ENCODE assay signal across 1 cellular context in the genomic region with DNA sequence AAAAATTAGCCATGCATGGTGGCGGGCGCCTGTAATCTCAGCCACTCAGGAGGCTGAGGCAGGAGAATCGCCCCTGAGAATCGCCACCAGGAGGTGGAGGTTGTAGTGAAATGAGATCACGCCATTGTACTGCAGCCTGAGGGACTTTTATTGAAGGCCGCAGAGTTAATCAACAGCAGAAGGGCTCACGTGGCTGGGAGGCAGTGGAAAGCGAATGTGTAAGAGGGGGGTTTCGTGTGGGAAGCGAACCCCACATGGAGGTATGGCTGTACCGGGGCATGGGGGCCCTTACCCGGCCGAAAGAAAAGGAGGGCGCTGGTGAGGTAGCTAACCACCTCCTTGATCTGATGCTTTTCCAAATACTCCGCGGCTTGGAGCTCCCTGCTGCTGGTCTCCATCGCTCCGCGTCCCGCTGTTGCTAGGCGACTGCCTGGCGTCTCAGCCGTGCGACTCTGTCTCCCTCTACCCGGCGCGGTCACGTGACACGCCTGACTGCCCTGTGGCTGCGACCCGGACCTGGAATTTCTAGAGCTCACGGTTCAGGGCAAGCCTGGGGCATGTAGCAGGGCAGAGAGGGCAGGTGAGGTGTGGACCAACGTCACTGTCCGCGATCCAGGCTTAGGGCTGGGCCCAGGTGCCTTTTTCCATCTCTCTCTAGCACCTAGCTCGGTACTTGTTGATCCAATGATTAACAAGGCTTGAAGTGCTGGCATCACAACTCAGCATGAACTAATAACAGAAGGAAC.
TF ChIP-seq lines count a peak whose summit lies in the region.

A gene with protein sequence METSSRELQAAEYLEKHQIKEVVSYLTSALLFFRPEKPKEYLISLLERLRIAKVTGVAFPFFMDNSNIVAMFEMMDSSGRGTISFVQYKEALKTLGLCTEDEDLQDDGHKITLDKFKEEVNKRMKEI (minus strand): TSS at position 428 of the 746 bp plus-strand sequence. CDS start 30 bp downstream, at position 398.

TF ChIP-seq in HEK293, 187 proteins besides CTCF, POLR2A, EP300 and RAD21 (continued from another document and continues in another):
- TF ChIP-seq ZNF449 (tag by site-specific recombination; IDR thresholded peaks at IDR 0.05), result no peak
- no peak for TF ChIP-seq ZNF184 (tag by site-specific recombination; IDR thresholded peaks at IDR 0.05)
- TF ChIP-seq, protein P1, sequence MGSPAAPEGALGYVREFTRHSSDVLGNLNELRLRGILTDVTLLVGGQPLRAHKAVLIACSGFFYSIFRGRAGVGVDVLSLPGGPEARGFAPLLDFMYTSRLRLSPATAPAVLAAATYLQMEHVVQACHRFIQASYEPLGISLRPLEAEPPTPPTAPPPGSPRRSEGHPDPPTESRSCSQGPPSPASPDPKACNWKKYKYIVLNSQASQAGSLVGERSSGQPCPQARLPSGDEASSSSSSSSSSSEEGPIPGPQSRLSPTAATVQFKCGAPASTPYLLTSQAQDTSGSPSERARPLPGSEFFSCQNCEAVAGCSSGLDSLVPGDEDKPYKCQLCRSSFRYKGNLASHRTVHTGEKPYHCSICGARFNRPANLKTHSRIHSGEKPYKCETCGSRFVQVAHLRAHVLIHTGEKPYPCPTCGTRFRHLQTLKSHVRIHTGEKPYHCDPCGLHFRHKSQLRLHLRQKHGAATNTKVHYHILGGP (tag by site-specific recombination; IDR thresholded peaks at IDR 0.05), result no peak
- TF ChIP-seq ZNF335 (tag by site-specific recombination; conservative IDR thresholded peaks at IDR 0.05), result peak; percentile 83
- TF ChIP-seq ZBTB1 (tag by site-specific recombination; IDR thresholded peaks at IDR 0.05), result no peak
- no peak for TF ChIP-seq ZNF174 (tag by site-specific recombination; IDR thresholded peaks at IDR 0.05)
- TF ChIP-seq, protein P2, sequence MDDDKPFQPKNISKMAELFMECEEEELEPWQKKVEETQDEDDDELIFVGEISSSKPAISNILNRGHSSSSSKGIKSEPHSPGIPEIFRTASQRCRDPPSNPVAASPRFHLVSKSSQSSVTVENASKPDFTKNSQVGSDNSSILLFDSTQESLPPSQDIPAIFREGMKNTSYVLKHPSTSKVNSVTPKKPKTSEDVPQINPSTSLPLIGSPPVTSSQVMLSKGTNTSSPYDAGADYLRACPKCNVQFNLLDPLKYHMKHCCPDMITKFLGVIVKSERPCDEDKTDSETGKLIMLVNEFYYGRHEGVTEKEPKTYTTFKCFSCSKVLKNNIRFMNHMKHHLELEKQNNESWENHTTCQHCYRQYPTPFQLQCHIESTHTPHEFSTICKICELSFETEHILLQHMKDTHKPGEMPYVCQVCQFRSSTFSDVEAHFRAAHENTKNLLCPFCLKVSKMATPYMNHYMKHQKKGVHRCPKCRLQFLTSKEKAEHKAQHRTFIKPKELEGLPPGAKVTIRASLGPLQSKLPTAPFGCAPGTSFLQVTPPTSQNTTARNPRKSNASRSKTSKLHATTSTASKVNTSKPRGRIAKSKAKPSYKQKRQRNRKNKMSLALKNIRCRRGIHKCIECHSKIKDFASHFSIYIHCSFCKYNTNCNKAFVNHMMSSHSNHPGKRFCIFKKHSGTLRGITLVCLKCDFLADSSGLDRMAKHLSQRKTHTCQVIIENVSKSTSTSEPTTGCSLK (tag by site-specific recombination; IDR thresholded peaks at IDR 0.05), result no peak
- no peak for TF ChIP-seq ZNF837 (tag by site-specific recombination; IDR thresholded peaks at IDR 0.05)
- TF ChIP-seq ZFP41 (tag by site-specific recombination; IDR thresholded peaks at IDR 0.05; ENCODE audit: borderline replicate concordance), result no peak
- TF ChIP-seq GLI2 (tag by site-specific recombination; IDR thresholded peaks at IDR 0.05; ENCODE audit: borderline replicate concordance, low read depth), result no peak
- no peak for TF ChIP-seq ZNF571 (tag by site-specific recombination; IDR thresholded peaks at IDR 0.05)
- TF ChIP-seq ZNF223 (tag by site-specific recombination; IDR thresholded peaks at IDR 0.05), result no peak
- TF ChIP-seq ZNF146 (tag by site-specific recombination; IDR thresholded peaks at IDR 0.05), result no peak
- TF ChIP-seq ZNF548 (tag by site-specific recombination; IDR thresholded peaks at IDR 0.05), result no peak
- TF ChIP-seq, protein P3, sequence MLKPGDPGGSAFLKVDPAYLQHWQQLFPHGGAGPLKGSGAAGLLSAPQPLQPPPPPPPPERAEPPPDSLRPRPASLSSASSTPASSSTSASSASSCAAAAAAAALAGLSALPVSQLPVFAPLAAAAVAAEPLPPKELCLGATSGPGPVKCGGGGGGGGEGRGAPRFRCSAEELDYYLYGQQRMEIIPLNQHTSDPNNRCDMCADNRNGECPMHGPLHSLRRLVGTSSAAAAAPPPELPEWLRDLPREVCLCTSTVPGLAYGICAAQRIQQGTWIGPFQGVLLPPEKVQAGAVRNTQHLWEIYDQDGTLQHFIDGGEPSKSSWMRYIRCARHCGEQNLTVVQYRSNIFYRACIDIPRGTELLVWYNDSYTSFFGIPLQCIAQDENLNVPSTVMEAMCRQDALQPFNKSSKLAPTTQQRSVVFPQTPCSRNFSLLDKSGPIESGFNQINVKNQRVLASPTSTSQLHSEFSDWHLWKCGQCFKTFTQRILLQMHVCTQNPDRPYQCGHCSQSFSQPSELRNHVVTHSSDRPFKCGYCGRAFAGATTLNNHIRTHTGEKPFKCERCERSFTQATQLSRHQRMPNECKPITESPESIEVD (tag by site-specific recombination; IDR thresholded peaks at IDR 0.05), result no peak
- TF ChIP-seq ZNF24 (tag by site-specific recombination; IDR thresholded peaks at IDR 0.05), result peak; percentile 82
- TF ChIP-seq, protein P4, sequence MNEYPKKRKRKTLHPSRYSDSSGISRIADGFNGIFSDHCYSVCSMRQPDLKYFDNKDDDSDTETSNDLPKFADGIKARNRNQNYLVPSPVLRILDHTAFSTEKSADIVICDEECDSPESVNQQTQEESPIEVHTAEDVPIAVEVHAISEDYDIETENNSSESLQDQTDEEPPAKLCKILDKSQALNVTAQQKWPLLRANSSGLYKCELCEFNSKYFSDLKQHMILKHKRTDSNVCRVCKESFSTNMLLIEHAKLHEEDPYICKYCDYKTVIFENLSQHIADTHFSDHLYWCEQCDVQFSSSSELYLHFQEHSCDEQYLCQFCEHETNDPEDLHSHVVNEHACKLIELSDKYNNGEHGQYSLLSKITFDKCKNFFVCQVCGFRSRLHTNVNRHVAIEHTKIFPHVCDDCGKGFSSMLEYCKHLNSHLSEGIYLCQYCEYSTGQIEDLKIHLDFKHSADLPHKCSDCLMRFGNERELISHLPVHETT (tag by site-specific recombination; IDR thresholded peaks at IDR 0.05), result no peak
- peak; percentile 33; the same call in 1 of the 2 replicates for TF ChIP-seq ZBTB8A (tag by site-specific recombination; IDR thresholded peaks at IDR 0.05)
- TF ChIP-seq SP7 (tag by site-specific recombination; IDR thresholded peaks at IDR 0.05), result no peak; the same call in 1 of the 2 replicates
- TF ChIP-seq ZNF433 (tag by site-specific recombination; IDR thresholded peaks at IDR 0.05; ENCODE audit: low read depth), result no peak
- TF ChIP-seq ZNF302 (tag by site-specific recombination; IDR thresholded peaks at IDR 0.05; ENCODE audit: low read depth), result no peak
- no peak for TF ChIP-seq ZNF16 (tag by site-specific recombination; IDR thresholded peaks at IDR 0.05; ENCODE audit: low read depth)
- TF ChIP-seq HIC1 (tag by site-specific recombination; IDR thresholded peaks at IDR 0.05), result 0 out of 2 replicates have a peak, but pooled peaks have one; percentile 36
- TF ChIP-seq YY1 (tag by site-specific recombination; IDR thresholded peaks at IDR 0.05), result peak; percentile 58; the same call in 1 of the 2 replicates
- no peak for TF ChIP-seq KLF10 (tag by site-specific recombination; IDR thresholded peaks at IDR 0.05)
- no peak for TF ChIP-seq BCL11B (tag by site-specific recombination; IDR thresholded peaks at IDR 0.05; ENCODE audit: low read depth)
- 0 out of 2 replicates have a peak, but pooled peaks have one; percentile 15 for TF ChIP-seq ZNF518A (tag by site-specific recombination; conservative IDR thresholded peaks at IDR 0.05; ENCODE audit: low read depth)
- peak; percentile 26; the same call in 1 of the 2 replicates for TF ChIP-seq ZNF660 (tag by site-specific recombination; IDR thresholded peaks at IDR 0.05)
- TF ChIP-seq, protein P5, sequence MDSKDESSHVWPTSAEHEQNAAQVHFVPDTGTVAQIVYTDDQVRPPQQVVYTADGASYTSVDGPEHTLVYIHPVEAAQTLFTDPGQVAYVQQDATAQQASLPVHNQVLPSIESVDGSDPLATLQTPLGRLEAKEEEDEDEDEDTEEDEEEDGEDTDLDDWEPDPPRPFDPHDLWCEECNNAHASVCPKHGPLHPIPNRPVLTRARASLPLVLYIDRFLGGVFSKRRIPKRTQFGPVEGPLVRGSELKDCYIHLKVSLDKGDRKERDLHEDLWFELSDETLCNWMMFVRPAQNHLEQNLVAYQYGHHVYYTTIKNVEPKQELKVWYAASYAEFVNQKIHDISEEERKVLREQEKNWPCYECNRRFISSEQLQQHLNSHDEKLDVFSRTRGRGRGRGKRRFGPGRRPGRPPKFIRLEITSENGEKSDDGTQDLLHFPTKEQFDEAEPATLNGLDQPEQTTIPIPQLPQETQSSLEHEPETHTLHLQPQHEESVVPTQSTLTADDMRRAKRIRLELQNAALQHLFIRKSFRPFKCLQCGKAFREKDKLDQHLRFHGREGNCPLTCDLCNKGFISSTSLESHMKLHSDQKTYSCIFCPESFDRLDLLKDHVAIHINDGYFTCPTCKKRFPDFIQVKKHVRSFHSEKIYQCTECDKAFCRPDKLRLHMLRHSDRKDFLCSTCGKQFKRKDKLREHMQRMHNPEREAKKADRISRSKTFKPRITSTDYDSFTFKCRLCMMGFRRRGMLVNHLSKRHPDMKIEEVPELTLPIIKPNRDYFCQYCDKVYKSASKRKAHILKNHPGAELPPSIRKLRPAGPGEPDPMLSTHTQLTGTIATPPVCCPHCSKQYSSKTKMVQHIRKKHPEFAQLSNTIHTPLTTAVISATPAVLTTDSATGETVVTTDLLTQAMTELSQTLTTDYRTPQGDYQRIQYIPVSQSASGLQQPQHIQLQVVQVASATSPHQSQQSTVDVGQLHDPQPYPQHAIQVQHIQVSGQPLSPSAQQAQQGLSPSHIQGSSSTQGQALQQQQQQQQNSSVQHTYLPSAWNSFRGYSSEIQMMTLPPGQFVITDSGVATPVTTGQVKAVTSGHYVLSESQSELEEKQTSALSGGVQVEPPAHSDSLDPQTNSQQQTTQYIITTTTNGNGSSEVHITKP (tag by site-specific recombination; IDR thresholded peaks at IDR 0.05), result peak; percentile 96
- TF ChIP-seq, protein P6, sequence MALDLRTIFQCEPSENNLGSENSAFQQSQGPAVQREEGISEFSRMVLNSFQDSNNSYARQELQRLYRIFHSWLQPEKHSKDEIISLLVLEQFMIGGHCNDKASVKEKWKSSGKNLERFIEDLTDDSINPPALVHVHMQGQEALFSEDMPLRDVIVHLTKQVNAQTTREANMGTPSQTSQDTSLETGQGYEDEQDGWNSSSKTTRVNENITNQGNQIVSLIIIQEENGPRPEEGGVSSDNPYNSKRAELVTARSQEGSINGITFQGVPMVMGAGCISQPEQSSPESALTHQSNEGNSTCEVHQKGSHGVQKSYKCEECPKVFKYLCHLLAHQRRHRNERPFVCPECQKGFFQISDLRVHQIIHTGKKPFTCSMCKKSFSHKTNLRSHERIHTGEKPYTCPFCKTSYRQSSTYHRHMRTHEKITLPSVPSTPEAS (tag by site-specific recombination; IDR thresholded peaks at IDR 0.05), result no peak
